ENCODE assay signal across 16 cellular contexts in the genomic region with DNA sequence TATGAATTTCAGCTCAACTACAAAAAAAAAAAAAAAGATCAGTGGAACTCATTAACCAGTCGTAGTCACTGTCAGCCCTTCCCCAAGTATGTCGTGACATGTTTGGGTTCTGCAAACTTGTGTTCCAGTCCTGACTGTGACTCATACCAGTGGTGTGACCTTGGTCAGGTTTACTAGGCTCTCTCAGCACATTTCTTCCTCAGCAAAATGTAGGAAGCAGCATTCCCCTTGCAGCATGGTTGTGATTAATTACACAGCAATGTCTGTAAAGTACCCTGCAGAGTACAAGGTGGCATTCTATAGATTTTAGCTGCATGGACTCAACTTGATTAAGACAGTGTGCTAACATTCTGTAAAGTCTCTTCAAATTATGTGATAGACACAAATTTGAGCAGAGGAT.
DNase-seq lines count a peak whose midpoint lies in the region; ATAC-seq and TF ChIP-seq lines count a peak whose summit lies in the region.
"Had no signal": no experiment of that assay in that cellular context is flagged by ENCODE, and none has a peak within 500 bp of the region (broad histone marks: within the 10 kb centered on the region; RNA-seq: fewer than 3 reads in every experiment).

No MANE protein-coding gene starts in this region.

- no peak overlapping the region for H3K27ac Mint-ChIP-seq in HFFc6
- H3K27ac Mint-ChIP-seq: IgD-negative memory B cell had no signal

- H3K9me3 ChIP-seq in mesenchymal stem cell (ENCODE audit: control insufficient read depth, low read length), result no peaks in the 10 kb centered on the region
- H3K9me3 ChIP-seq: BLaER1, SJSA1, tibial artery had no signal

- no peak overlapping the region for H3K14ac ChIP-seq in mesenchymal stem cell (ENCODE audit: low read length in 2 of 2)

- no peak overlapping the region for H2AFZ ChIP-seq in mesenchymal stem cell (ENCODE audit: low read depth, low read length)

- no peak overlapping the region for H3K4ac ChIP-seq in mesenchymal stem cell (ENCODE audit: low read depth in 1 of 2, low read length in 2 of 2)

- H4K91ac ChIP-seq in mesenchymal stem cell (ENCODE audit: low read length), result no peak overlapping the region

- no peak overlapping the region for H3K4me2 ChIP-seq in mesenchymal stem cell (ENCODE audit: low read length, poor library complexity, severe bottlenecking)
- H3K4me2 ChIP-seq: BLaER1 had no signal

- H3K36me3 ChIP-seq in mesenchymal stem cell (ENCODE audit: control insufficient read depth in 1 of 2, insufficient read depth in 2 of 2, low read depth in 1 of 2, low read length in 2 of 2), result peaks cover 0 to 89% of the 10 kb centered on the region in 2 experiments
- H3K36me3 ChIP-seq: BLaER1, SJSA1 had no signal

- no peak for TF ChIP-seq CTCF in AG10803 (conservative IDR thresholded peaks at IDR 0.05; ENCODE audit: low read length)
- no peak for TF ChIP-seq CTCF in HFFc6 (IDR thresholded peaks at IDR 0.05)

- DNase-seq in AG10803 (ENCODE audit: low read depth) (peak; percentile 26), M059J (ENCODE audit: low read depth) (peak; percentile 87), dedifferentiated amniotic fluid mesenchymal stem cell (ENCODE audit: extremely low spot score) (peak; percentile 20), mesenchymal stem cell (peak; percentile 62), HFFc6 (no peak), OCI-M1 (lab: John Stamatoyannopoulos, UW) (no peak), NCI-H510A treated with DMSO at 0.1 percent for 48 hours (lab: John Stamatoyannopoulos, UW) (no peak)
- DNase-seq: DMS 273 treated with DMSO at 0.1 percent for 48 hours; NCI-H2171; stimulated activated CD4-positive, alpha-beta T cell treated with anti-CD3 and anti-CD28 coated beads, Interleukin-2, amount 100 ng/mL, for 24 hours; tibial artery had no signal

- H2BK120ac ChIP-seq in mesenchymal stem cell (ENCODE audit: low read depth, low read length), result no peak overlapping the region

- H4K8ac ChIP-seq in mesenchymal stem cell (ENCODE audit: low read length), result no peak overlapping the region

- H2BK5ac ChIP-seq in mesenchymal stem cell (ENCODE audit: low read depth, low read length, poor library complexity, severe bottlenecking), result no peak overlapping the region

- no peaks in the 10 kb centered on the region for H3K27me3 Mint-ChIP-seq in HFFc6 (ENCODE audit: insufficient read depth)
- H3K27me3 Mint-ChIP-seq: IgD-negative memory B cell had no signal

- no peak overlapping the region for H3K23ac ChIP-seq in mesenchymal stem cell (ENCODE audit: low read length in 2 of 2)

- H2AK5ac ChIP-seq in mesenchymal stem cell (ENCODE audit: low read length, severe bottlenecking), result no peak overlapping the region

- ATAC-seq in GM19395 (IDR thresholded peaks at IDR 0.05; ENCODE audit: unreplicated experiment), result no peak

- no peaks in the 10 kb centered on the region for H3K4me1 Mint-ChIP-seq in HFFc6 (ENCODE audit: low read depth)
- H3K4me1 Mint-ChIP-seq: IgD-negative memory B cell had no signal

- H3K9me3 Mint-ChIP-seq in HFFc6, result peaks cover 13% of the 10 kb centered on the region

- H3K4me3 Mint-ChIP-seq in HFFc6, result no peak overlapping the region
- H3K4me3 Mint-ChIP-seq: IgD-negative memory B cell had no signal

- no peak overlapping the region for H3K27ac ChIP-seq in mesenchymal stem cell (ENCODE audit: low read length, poor library complexity, severe bottlenecking)
- H3K27ac ChIP-seq: BLaER1, SJSA1, tibial artery had no signal

- no peaks in the 10 kb centered on the region for H3K79me1 ChIP-seq in mesenchymal stem cell (replicated peaks; ENCODE audit: low read length, poor library complexity, severe bottlenecking)

- peaks cover 12% of the 10 kb centered on the region for H3K4me1 ChIP-seq in mesenchymal stem cell (ENCODE audit: control insufficient read depth, insufficient read depth, low read depth, low read length)
- H3K4me1 ChIP-seq: BLaER1, SJSA1, tibial artery had no signal

- no peak overlapping the region for H3K9ac ChIP-seq in mesenchymal stem cell (ENCODE audit: low read length)
- H3K9ac ChIP-seq: BLaER1 had no signal

- H3K36me3 Mint-ChIP-seq in HFFc6 (ENCODE audit: low read depth), result no peaks in the 10 kb centered on the region
- H3K36me3 Mint-ChIP-seq: IgD-negative memory B cell had no signal

- no peak overlapping the region for H2BK15ac ChIP-seq in mesenchymal stem cell (ENCODE audit: low read depth, poor library complexity, severe bottlenecking)

- H3K4me3 ChIP-seq in AG10803 (ENCODE audit: low read length) (no peak overlapping the region), mesenchymal stem cell (ENCODE audit: insufficient read depth in 1 of 2, low read depth in 1 of 2, low read length in 2 of 2) (no peak overlapping the region)
- H3K4me3 ChIP-seq: BLaER1, lung, SJSA1, tibial artery had no signal

- no peaks in the 10 kb centered on the region for H3K27me3 ChIP-seq in mesenchymal stem cell (ENCODE audit: control insufficient read depth in 1 of 2, insufficient read depth in 1 of 2, low read length in 2 of 2)
- H3K27me3 ChIP-seq: BLaER1, SJSA1, tibial artery had no signal

- H3K18ac ChIP-seq in mesenchymal stem cell (ENCODE audit: low read depth in 1 of 2, low read length in 2 of 2), result no peak overlapping the region

- H2BK12ac ChIP-seq in mesenchymal stem cell (ENCODE audit: low read length in 2 of 2), result no peak overlapping the region

- WGBS in mesenchymal stem cell, result 0% methylated on average over 2 of the region's 2 CpGs

Comparison
In these comparisons a context has a peak if more than half of its experiments do, and no peak if none do; other contexts are left out.
1. DNase-seq: peak in AG10803 (single experiment), M059J (single experiment), dedifferentiated amniotic fluid mesenchymal stem cell (single experiment) and mesenchymal stem cell (single experiment); none in HFFc6 (single experiment), OCI-M1 (single experiment) and NCI-H510A treated with DMSO at 0.1 percent for 48 hours (single experiment).